Comparison of ENCODE assay signal across 6 cellular contexts in genomic region chr1:54711536-54711935, GRCh38.
"Had no signal": no experiment of that assay in that cellular context is flagged by ENCODE, and none has a peak within 500 bp of the region (broad histone marks: within the 10 kb centered on the region; RNA-seq: fewer than 3 reads in every experiment).

No MANE protein-coding gene starts in this region.

- H3K9me3 Mint-ChIP-seq: H9 had no signal

- H3K9ac ChIP-seq: GM23248 had no signal

- H2AFZ ChIP-seq: GM23248 had no signal

- H3K4me3 Mint-ChIP-seq: H9 had no signal

- DNase-seq: GM23248, GOT3, H9, HCEC 1CT, IMR-90 had no signal

- FAIRE-seq: HTR-8/SVneo had no signal

- H3K4me3 ChIP-seq: GM23248 had no signal

- H3K27ac ChIP-seq: GM23248 had no signal
